8 cellular contexts compared by ENCODE assay signal in the genomic region with DNA sequence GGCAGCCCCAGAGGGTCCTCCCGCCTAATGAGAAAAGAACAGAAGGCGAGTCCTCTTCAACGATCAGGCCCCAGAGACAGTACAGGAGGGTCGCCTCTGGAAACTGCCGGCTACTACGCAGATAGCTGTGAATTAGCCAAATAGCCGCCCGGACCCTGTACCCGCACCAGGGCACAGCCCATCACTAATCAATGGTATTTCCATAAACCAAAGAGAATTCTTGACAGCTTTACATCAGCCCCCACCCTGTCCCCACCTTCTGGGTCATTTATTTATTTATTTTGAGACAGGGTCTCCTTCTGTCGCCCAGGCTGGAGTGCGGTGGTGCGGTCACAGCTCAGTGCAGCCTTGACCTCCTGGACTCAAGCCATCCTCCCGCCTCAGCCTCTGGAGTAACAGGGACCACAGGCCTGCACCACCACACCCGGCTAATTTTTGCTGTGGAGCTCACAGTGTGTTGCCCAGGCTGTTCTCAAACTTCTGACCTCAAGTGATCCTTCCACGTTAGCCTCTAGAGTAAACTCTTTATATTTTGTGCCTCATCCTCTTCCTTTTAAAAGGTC. TPM values are rescaled to one million over a fixed set of nuclear protein-coding genes. Genes with fewer than 3 reads are reported as not detected.
DNase-seq lines count a peak whose midpoint lies in the region; ATAC-seq and TF ChIP-seq lines count a peak whose summit lies in the region.
"Had no signal": no experiment of that assay in that cellular context is flagged by ENCODE, and none has a peak within 500 bp of the region (broad histone marks: within the 10 kb centered on the region; RNA-seq: fewer than 3 reads in every experiment).

No MANE protein-coding gene starts in this region.

- H3K9me3 Mint-ChIP-seq in activated T-helper 17 cell treated with anti-CD3 and anti-CD28 coated beads, Interleukin-2, amount 50 U/mL, for 72 hours = no peaks in the 10 kb centered on the region

- H3K27ac Mint-ChIP-seq in activated T-helper 17 cell treated with anti-CD3 and anti-CD28 coated beads, Interleukin-2, amount 50 U/mL, for 72 hours = peak overlapping the region; percentile 78

- ATAC-seq in HG02981 (IDR thresholded peaks at IDR 0.05; ENCODE audit: unreplicated experiment) (peak; percentile 3), GM18517 (IDR thresholded peaks at IDR 0.05; ENCODE audit: unreplicated experiment) (no peak)
- ATAC-seq in activated T-helper 17 cell treated with anti-CD3 and anti-CD28 coated beads, Interleukin-2, amount 50 U/mL, for 72 hours (replicated peaks) = no peak

- H3K4me3 ChIP-seq in iPS-20b (ENCODE audit: low read length) (peak overlapping the region; percentile 81), stomach (peak overlapping the region; percentile 93 to 98 (median 96))

- no peak for DNase-seq in stomach
- no peak for DNase-seq in KG1 (lab: John Stamatoyannopoulos, UW)
- DNase-seq in ecto neural progenitor cell (ENCODE audit: low spot score) = no peak

- H3K36me3 ChIP-seq in iPS-20b (ENCODE audit: insufficient read depth, low read depth, low read length) = no peaks in the 10 kb centered on the region
- H3K36me3 ChIP-seq in stomach = no peaks in the 10 kb centered on the region

- H3K27ac ChIP-seq in iPS-20b (ENCODE audit: low read length) (peak overlapping the region; percentile 58), stomach (peak overlapping the region; percentile 90 to 96 (median 92))

- WGBS in stomach, 5 donors = 62 to 64% (median 64%) methylated on average over 15 of the region's 15 CpGs

- H3K4me1 ChIP-seq in iPS-20b (ENCODE audit: insufficient read depth, low read length) (peaks cover 4% of the 10 kb centered on the region; the same call in 1 of the 2 replicates), stomach (peaks cover 16 to 47% (median 45%) of the 10 kb centered on the region in 4 donors)

- TF ChIP-seq CTCF in stomach (IDR thresholded peaks at IDR 0.05) = no peak

- H3K4me1 Mint-ChIP-seq in activated T-helper 17 cell treated with anti-CD3 and anti-CD28 coated beads, Interleukin-2, amount 50 U/mL, for 72 hours = peaks cover 10% of the 10 kb centered on the region

- TF ChIP-seq POLR2A in stomach (IDR thresholded peaks at IDR 0.05) = no peak

- no peak for TF ChIP-seq EP300 in stomach (IDR thresholded peaks at IDR 0.05)

- H3K9me3 ChIP-seq in iPS-20b (ENCODE audit: insufficient read depth, low read depth, low read length) (no peaks in the 10 kb centered on the region), stomach (no peaks in the 10 kb centered on the region)

- no peaks in the 10 kb centered on the region for H3K27me3 Mint-ChIP-seq in activated T-helper 17 cell treated with anti-CD3 and anti-CD28 coated beads, Interleukin-2, amount 50 U/mL, for 72 hours

- H3K36me3 Mint-ChIP-seq in activated T-helper 17 cell treated with anti-CD3 and anti-CD28 coated beads, Interleukin-2, amount 50 U/mL, for 72 hours (ENCODE audit: low read depth) = no peaks in the 10 kb centered on the region

- H3K4me3 Mint-ChIP-seq in activated T-helper 17 cell treated with anti-CD3 and anti-CD28 coated beads, Interleukin-2, amount 50 U/mL, for 72 hours = peak overlapping the region; percentile 73

- H3K9ac ChIP-seq in iPS-20b (ENCODE audit: low read depth, low read length) = peak overlapping the region; percentile 77; the same call in 1 of the 2 replicates

- intact Hi-C loops in stomach (cut with DNase I; ENCODE audit: low total_unique reads) = no loop called here

- H3K27me3 ChIP-seq in iPS-20b (ENCODE audit: insufficient read depth, low read length) (peaks cover 14% of the 10 kb centered on the region), stomach (no peaks in the 10 kb centered on the region)

RNA-seq across cellular contexts. Expression of a gene that starts 0.8 kb away (rescaled TPM):
- 10 to 100 TPM; 44.8 to 63.9 TPM for total RNA-seq in activated T-helper 17 cell treated with anti-CD3 and anti-CD28 coated beads, Interleukin-2, amount 50 U/mL, for 72 hours
- 100 to 1,000 TPM in 2 of 5 donors, 10 to 100 TPM in 3; 47.2 to 489 (median 69.1) TPM for total RNA-seq in stomach
- 10 to 100 TPM in 2 of 3 donors, 1 to 10 TPM in 1; 8.7 to 36.5 (median 27.3) TPM for polyA plus RNA-seq in stomach

RNA-seq across cellular contexts. Expression of a gene that starts 13.1 kb away (rescaled TPM):
- not detected for total RNA-seq in activated T-helper 17 cell treated with anti-CD3 and anti-CD28 coated beads, Interleukin-2, amount 50 U/mL, for 72 hours
- not detected for total RNA-seq in stomach
- polyA plus RNA-seq in stomach = not detected
- total RNA-seq: M059J had no signal

RNA-seq across cellular contexts. Expression of a gene that starts 17.5 kb away (rescaled TPM):
- 10 to 100 TPM; 49.2 to 67.9 TPM for total RNA-seq in activated T-helper 17 cell treated with anti-CD3 and anti-CD28 coated beads, Interleukin-2, amount 50 U/mL, for 72 hours
- total RNA-seq in stomach = 100 to 1,000 TPM in 2 of 5 donors, 10 to 100 TPM in 3; 23.5 to 107 (median 29.8) TPM
- 10 to 100 TPM; 12.4 to 53.6 (median 34.4) TPM for polyA plus RNA-seq in stomach

RNA-seq across cellular contexts. Expression of a gene that starts 31.3 kb away (rescaled TPM):
- 1 to 10 TPM; 2.1 to 3.7 TPM for total RNA-seq in activated T-helper 17 cell treated with anti-CD3 and anti-CD28 coated beads, Interleukin-2, amount 50 U/mL, for 72 hours
- total RNA-seq in stomach = not detected
- 1 to 10 TPM in 2 of 3 donors, under 1 TPM in 1; 0.31 to 4.5 (median 3.1) TPM for polyA plus RNA-seq in stomach
- total RNA-seq: M059J had no signal

RNA-seq across cellular contexts. Expression of a gene that starts 44.8 kb away (rescaled TPM):
- total RNA-seq in activated T-helper 17 cell treated with anti-CD3 and anti-CD28 coated beads, Interleukin-2, amount 50 U/mL, for 72 hours = not detected
- total RNA-seq in stomach = 10 to 100 TPM in 1 of 5 donors, 1 to 10 TPM in 1, not detected in 3; 2.0 to 21.4 TPM
- 1 to 10 TPM in 1 of 3 donors, not detected in 2; 3.3 TPM for polyA plus RNA-seq in stomach
- total RNA-seq: M059J had no signal
